In the genomic region with DNA sequence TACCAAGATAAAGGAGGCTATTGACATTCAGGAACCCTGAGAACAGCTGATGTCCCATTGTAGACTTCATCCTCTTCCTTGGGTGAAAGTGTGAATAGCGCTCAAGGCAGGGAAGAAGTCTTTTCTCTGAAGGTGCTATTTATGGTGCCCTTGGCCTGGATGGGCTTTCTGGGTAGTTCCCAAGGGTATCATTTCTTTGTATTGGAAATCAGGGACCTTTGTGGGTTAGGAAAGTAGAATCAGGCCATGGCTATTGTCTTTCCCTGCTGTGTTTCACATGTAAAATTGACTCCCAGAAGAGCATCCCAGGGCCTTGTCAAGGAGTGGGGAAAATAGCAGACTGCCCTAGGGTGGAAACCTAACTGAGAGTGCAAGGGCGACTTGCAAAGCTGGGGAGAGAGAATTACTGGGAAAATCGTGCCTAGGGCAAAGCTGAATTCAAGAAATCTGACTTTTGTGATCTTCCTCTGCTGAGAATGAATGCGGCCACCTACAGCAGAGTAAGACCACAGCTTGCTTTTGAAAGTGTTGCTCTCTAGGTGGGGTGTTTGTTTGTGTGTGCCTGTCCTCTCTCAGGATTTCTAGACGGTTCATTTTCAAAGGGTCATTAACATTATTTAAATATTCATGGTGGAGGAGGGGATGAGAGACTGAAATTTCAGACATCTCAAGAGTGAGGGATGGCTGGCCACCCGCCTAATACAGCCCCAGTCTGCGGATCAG, we compare ENCODE assay signal across 8 cellular contexts.
DNase-seq lines count a peak whose midpoint lies in the region; ATAC-seq and TF ChIP-seq lines count a peak whose summit lies in the region.

No MANE protein-coding gene starts in this region.

- H3K4me3 ChIP-seq in ectodermal cell (ENCODE audit: insufficient read depth, low read depth, low read length) (peak overlapping the region; percentile 65), rectal smooth muscle tissue (ENCODE audit: low read length) (peak overlapping the region; percentile 52), foreskin fibroblast (ENCODE audit: low read depth in 1 of 2, low read length in 2 of 2) (no peak overlapping the region)

- H3K27me3 ChIP-seq in ectodermal cell (ENCODE audit: control insufficient read depth, insufficient read depth, low read length, poor library complexity, severe bottlenecking) (peaks cover 18% of the 10 kb centered on the region), rectal smooth muscle tissue (ENCODE audit: control insufficient read depth, insufficient read depth, low read length) (peaks cover 3% of the 10 kb centered on the region)

- H3K9me3 ChIP-seq in ectodermal cell (ENCODE audit: control insufficient read depth, low read length) = no peaks in the 10 kb centered on the region

- peaks cover 3% of the 10 kb centered on the region for H3K4me1 ChIP-seq in ectodermal cell (ENCODE audit: control insufficient read depth, insufficient read depth, low read length)
- H3K4me1 ChIP-seq in rectal smooth muscle tissue (ENCODE audit: control insufficient read depth, insufficient read depth, low read length) = peaks cover 2% of the 10 kb centered on the region

- H3K36me3 ChIP-seq in ectodermal cell (ENCODE audit: control insufficient read depth, insufficient read depth, low read length) = no peaks in the 10 kb centered on the region
- H3K36me3 ChIP-seq in rectal smooth muscle tissue (ENCODE audit: control insufficient read depth, insufficient read depth, low read length) = no peaks in the 10 kb centered on the region

- peak; percentile 19 for ATAC-seq in GM21423 (IDR thresholded peaks at IDR 0.05; ENCODE audit: unreplicated experiment)
- ATAC-seq in HG03342 (IDR thresholded peaks at IDR 0.05; ENCODE audit: unreplicated experiment) = peak; percentile 29

- no peak for DNase-seq in foreskin fibroblast
- no peak for DNase-seq in NCI-H1436 (lab: John Stamatoyannopoulos, UW)
- no peak for DNase-seq in NCI-H2196 treated with DMSO at 0.1 percent for 48 hours (lab: John Stamatoyannopoulos, UW; ENCODE audit: unreplicated experiment)
- no peak for DNase-seq in stimulated activated CD4-positive, alpha-beta T cell treated with anti-CD3 and anti-CD28 coated beads, Interleukin-4, amount 100 ng/mL, for 24 hours

- WGBS in ectodermal cell, 2 experiments = 3 to 5% methylated on average over 6 to 7 of the region's 7 CpGs

- peak overlapping the region; percentile 18 for H3K27ac ChIP-seq in ectodermal cell (ENCODE audit: insufficient read depth, low read depth, low read length, poor library complexity, severe bottlenecking)
- H3K27ac ChIP-seq in rectal smooth muscle tissue (ENCODE audit: low read depth, low read length) = no peak overlapping the region

- no peak overlapping the region for H3K9ac ChIP-seq in rectal smooth muscle tissue (ENCODE audit: low read length)

- TF ChIP-seq CTCF in foreskin fibroblast (IDR thresholded peaks at IDR 0.05; ENCODE audit: low read depth, low read length) = no peak

Comparison
In these comparisons a context has a peak if more than half of its experiments do, and no peak if none do; other contexts are left out.
1. H3K4me3 ChIP-seq: peak in ectodermal cell (single experiment) and rectal smooth muscle tissue (single experiment); none in foreskin fibroblast (0 of 2).